In the genomic region with DNA sequence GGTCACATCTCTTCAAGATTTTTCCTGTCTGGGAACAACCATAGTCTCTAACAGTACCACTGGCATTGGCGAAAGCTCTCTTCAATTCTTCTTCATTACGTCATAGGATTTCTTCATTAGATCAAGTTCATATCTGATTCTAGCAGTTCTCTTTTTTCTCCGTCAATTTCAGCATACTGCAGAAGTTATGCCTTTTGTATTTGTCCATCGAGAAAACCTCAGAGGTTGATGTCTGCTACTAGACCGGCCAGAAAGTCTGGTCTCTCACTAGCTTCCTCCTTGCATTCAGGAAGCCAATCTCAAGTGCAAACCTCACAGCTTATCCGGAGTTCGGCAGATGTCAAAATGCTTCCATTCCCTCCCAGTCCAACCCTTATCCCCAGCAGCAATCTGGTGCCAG, we compare ENCODE assay signal across 10 cellular contexts. TPM values are rescaled to one million over a fixed set of nuclear protein-coding genes. Genes with fewer than 3 reads are reported as not detected.
A peak's percentile ranks its signal among the peaks of the same experiment; 100 is the strongest.
DNase-seq lines count a peak whose midpoint lies in the region; ATAC-seq, FAIRE-seq and TF ChIP-seq lines count a peak whose summit lies in the region.
"Had no signal": no experiment of that assay in that cellular context is flagged by ENCODE, and none has a peak within 500 bp of the region (broad histone marks: within the 10 kb centered on the region; RNA-seq: fewer than 3 reads in every experiment).

No MANE protein-coding gene starts in this region.

- FAIRE-seq in small intestine (lab: Jason Lieb, UNC) = no peak

- H3K36me3 ChIP-seq in small intestine (ENCODE audit: control insufficient read depth in 2 of 2, insufficient read depth in 2 of 2, low read length in 2 of 2) (no peaks in the 10 kb centered on the region), ovary (no peaks in the 10 kb centered on the region)

- no peaks in the 10 kb centered on the region for H3K27me3 ChIP-seq in small intestine (ENCODE audit: control insufficient read depth in 2 of 2, insufficient read depth in 2 of 2, low read length in 2 of 2)
- no peaks in the 10 kb centered on the region for H3K27me3 ChIP-seq in ovary

- no peaks in the 10 kb centered on the region for H3K27me3 Mint-ChIP-seq in glutamatergic neuron (ENCODE audit: unreplicated experiment)
- H3K27me3 Mint-ChIP-seq in stimulated activated naive CD8-positive, alpha-beta T cell treated with anti-CD3 and anti-CD28 coated beads, Interleukin-15, amount 100 ng/mL, for 72 hours = no peaks in the 10 kb centered on the region

- no peak overlapping the region for H3K4me3 Mint-ChIP-seq in glutamatergic neuron (ENCODE audit: unreplicated experiment)
- H3K4me3 Mint-ChIP-seq in stimulated activated naive CD8-positive, alpha-beta T cell treated with anti-CD3 and anti-CD28 coated beads, Interleukin-15, amount 100 ng/mL, for 72 hours = peak overlapping the region in 1 of 2 donors; percentile 36

- TF ChIP-seq POLR2A in ovary (IDR thresholded peaks at IDR 0.05) = no peak

- in situ Hi-C loops in G401 (cut with HindIII; ENCODE audit: low sequenced_read_pairs) = no loop called here

- H3K9me3 Mint-ChIP-seq in glutamatergic neuron (ENCODE audit: unreplicated experiment) = no peaks in the 10 kb centered on the region
- no peaks in the 10 kb centered on the region for H3K9me3 Mint-ChIP-seq in stimulated activated naive CD8-positive, alpha-beta T cell treated with anti-CD3 and anti-CD28 coated beads, Interleukin-15, amount 100 ng/mL, for 72 hours

- H3K27ac Mint-ChIP-seq in glutamatergic neuron (ENCODE audit: unreplicated experiment) = no peak overlapping the region
- no peak overlapping the region for H3K27ac Mint-ChIP-seq in stimulated activated naive CD8-positive, alpha-beta T cell treated with anti-CD3 and anti-CD28 coated beads, Interleukin-15, amount 100 ng/mL, for 72 hours

- H3K4me1 ChIP-seq in small intestine (ENCODE audit: control insufficient read depth in 2 of 2, insufficient read depth in 1 of 2, low read depth in 1 of 2, low read length in 1 of 2) (no peaks in the 10 kb centered on the region), ovary (ENCODE audit: insufficient read depth) (no peaks in the 10 kb centered on the region)

- H3K4me3 ChIP-seq in small intestine (ENCODE audit: low read depth in 1 of 2, low read length in 2 of 2) (no peak overlapping the region), ovary (no peak overlapping the region)

- TF ChIP-seq EP300 in ovary (IDR thresholded peaks at IDR 0.05) = no peak

- 53 to 73% (median 67%) methylated on average over 7 of the region's 7 CpGs for WGBS in small intestine, 3 donors
- 82 to 92% (median 87%) methylated on average over 7 of the region's 7 CpGs for WGBS in ovary, 3 donors

- TF ChIP-seq CTCF in glutamatergic neuron (IDR thresholded peaks at IDR 0.05; ENCODE audit: partially characterized antibody, unreplicated experiment) (no peak), ovary (IDR thresholded peaks at IDR 0.05) (no peak)

- peak; percentile 56 for ATAC-seq in GM21717 (IDR thresholded peaks at IDR 0.05; ENCODE audit: unreplicated experiment)
- ATAC-seq in left lobe of liver = peak; percentile 66
- ATAC-seq in stimulated activated naive CD8-positive, alpha-beta T cell treated with anti-CD3 and anti-CD28 coated beads, Interleukin-15, amount 100 ng/mL, for 72 hours = no peak

- intact Hi-C loops in ovary (cut with DNase I) = no loop called here

- H3K4me1 Mint-ChIP-seq in glutamatergic neuron (ENCODE audit: low read depth, unreplicated experiment) = peaks cover 8% of the 10 kb centered on the region
- H3K4me1 Mint-ChIP-seq in stimulated activated naive CD8-positive, alpha-beta T cell treated with anti-CD3 and anti-CD28 coated beads, Interleukin-15, amount 100 ng/mL, for 72 hours = peaks cover 11% of the 10 kb centered on the region

- no peaks in the 10 kb centered on the region for H3K36me3 Mint-ChIP-seq in glutamatergic neuron (ENCODE audit: unreplicated experiment)

- H3K9me3 ChIP-seq in small intestine (ENCODE audit: control insufficient read depth, low read depth) (no peaks in the 10 kb centered on the region), ovary (no peaks in the 10 kb centered on the region)

- H3K27ac ChIP-seq in small intestine (ENCODE audit: low read depth in 1 of 2, low read length in 1 of 2) = no peak overlapping the region
- H3K27ac ChIP-seq in ovary = no peak overlapping the region

- DNase-seq in G401 (ENCODE audit: low spot score) (peak; percentile 81), NCI-H446 treated with DMSO at 0.1 percent for 48 hours (lab: John Stamatoyannopoulos, UW) (peak; percentile 44), left lobe of liver (ENCODE audit: low spot score) (no peak), glutamatergic neuron (no peak), small intestine (no peak), ovary (no peak)
- DNase-seq in stimulated activated naive CD8-positive, alpha-beta T cell treated with anti-CD3 and anti-CD28 coated beads, Interleukin-15, amount 100 ng/mL, for 72 hours = no peak
- DNase-seq: activated T-cell treated with anti-CD3 and anti-CD28 coated beads, Interleukin-2, amount 50 U/mL, for 48 hours had no signal

RNA-seq across cellular contexts. Expression of a gene that starts 56.6 kb away (rescaled TPM):
- not detected in 2 replicates for total RNA-seq in G401 (2014; rRNA removed; shearing (Covaris generic))
- 0.18 TPM for total RNA-seq in left lobe of liver
- not detected for total RNA-seq in glutamatergic neuron (ENCODE audit: unreplicated experiment)
- under 1 TPM in 1 of 3 donors, not detected in 2; 0.25 TPM for polyA plus RNA-seq in small intestine
- total RNA-seq in ovary = 1 to 10 TPM in 1 of 7 donors, under 1 TPM in 6; 0.12 to 1.4 (median 0.48) TPM
- under 1 TPM; 0.12 to 0.48 TPM for polyA plus RNA-seq in ovary
- total RNA-seq: Daoy had no signal

Comparison
In these comparisons a context has a peak if more than half of its experiments do, and no peak if none do; other contexts are left out.
1. DNase-seq: peak in G401 (single experiment) and NCI-H446 treated with DMSO at 0.1 percent for 48 hours (single experiment); none in left lobe of liver (single experiment), glutamatergic neuron (single experiment), small intestine (single experiment), ovary (0 of 5) and stimulated activated naive CD8-positive, alpha-beta T cell treated with anti-CD3 and anti-CD28 coated beads, Interleukin-15, amount 100 ng/mL, for 72 hours (0 of 2).